In the genomic region with DNA sequence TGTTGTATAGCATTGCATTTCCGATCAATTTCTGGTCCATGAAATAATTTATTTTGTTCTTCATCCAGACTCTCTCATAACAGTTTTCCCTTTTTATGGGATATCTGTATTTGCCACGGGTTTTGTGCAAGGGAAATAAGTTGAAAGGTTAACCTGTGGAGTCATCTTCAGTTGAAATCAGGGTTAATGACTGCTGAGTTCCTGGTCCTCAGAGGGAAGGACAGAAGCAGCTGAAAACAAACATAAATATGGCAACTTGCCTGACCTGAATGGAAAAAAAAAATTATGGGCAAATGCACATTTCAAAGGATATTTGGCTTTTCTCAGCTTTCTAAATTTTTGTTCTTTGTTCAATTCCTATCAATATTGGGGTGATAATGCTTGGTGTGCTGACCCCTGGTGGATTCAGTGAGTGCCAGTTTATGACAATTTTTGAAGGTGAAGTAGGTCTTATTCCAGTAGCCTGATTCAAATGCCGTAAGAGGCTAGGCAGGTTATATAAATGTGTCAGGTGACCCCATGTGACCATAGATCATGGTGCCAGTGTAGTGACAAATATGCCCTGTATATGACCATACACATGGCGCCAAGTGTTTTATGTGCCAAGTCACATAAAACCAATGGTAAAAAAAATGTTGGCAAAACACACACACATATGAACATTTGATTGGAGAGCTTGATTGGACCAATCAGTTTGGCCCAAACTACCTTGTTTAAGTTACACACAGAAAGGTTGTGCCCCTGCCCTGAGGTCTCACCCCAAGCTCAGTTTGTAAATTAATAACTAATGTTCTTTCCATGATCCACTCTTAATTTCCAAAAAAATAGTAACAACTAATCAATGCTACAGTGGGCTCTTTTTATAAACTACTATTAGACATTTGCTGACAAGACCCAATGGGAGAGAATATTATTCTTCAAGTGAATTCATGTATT, we compare ENCODE assay signal across 9 cellular contexts. TPM values are rescaled to one million over a fixed set of nuclear protein-coding genes. Genes with fewer than 3 reads are reported as not detected.
DNase-seq lines count a peak whose midpoint lies in the region; ATAC-seq, FAIRE-seq and TF ChIP-seq lines count a peak whose summit lies in the region.
"Had no signal": no experiment of that assay in that cellular context is flagged by ENCODE, and none has a peak within 500 bp of the region (broad histone marks: within the 10 kb centered on the region; RNA-seq: fewer than 3 reads in every experiment).

No MANE protein-coding gene starts in this region.

- TF ChIP-seq CTCF in GM10266 (IDR thresholded peaks at IDR 0.05; ENCODE audit: control insufficient read depth, insufficient read depth, low read depth, missing control alignments) (peak; percentile 48), HepG2 (CRISPR knock-in tag; IDR thresholded peaks at IDR 0.05) (peak; percentile 59)

- H3K4me2 ChIP-seq in HepG2 (ENCODE audit: low read depth, low read length) = no peak overlapping the region

- no peak overlapping the region for H3K4me3 ChIP-seq in HepG2 (replicated peaks in 1 of 3; ENCODE audit: insufficient read depth in 1 of 3, low read depth in 2 of 3, low read length in 3 of 3)
- H3K4me3 ChIP-seq: SJSA1 had no signal

- H3K9me3 ChIP-seq in HepG2 (ENCODE audit: low read length) = no peaks in the 10 kb centered on the region
- H3K9me3 ChIP-seq: SJSA1 had no signal

- H3K27ac ChIP-seq in HepG2 (ENCODE audit: extremely low read length, insufficient read depth, low read length) = no peak overlapping the region
- H3K27ac ChIP-seq: SJSA1 had no signal

- H3K4me3 Mint-ChIP-seq in activated naive CD8-positive, alpha-beta T cell treated with anti-CD3 and anti-CD28 coated beads, Interleukin-2, amount 10 ng/mL, durations not matched to agents 7 days and 5 days = no peak overlapping the region
- H3K4me3 Mint-ChIP-seq in stimulated activated effector memory CD8-positive, alpha-beta T cell treated with anti-CD3 and anti-CD28 coated beads, Interleukin-12 subunit alpha, Interleukin-12 subunit beta, amount 100 ng/mL, for 72 hours = no peak overlapping the region

- H3K79me2 ChIP-seq in HepG2 (ENCODE audit: insufficient read depth, low read length) = no peaks in the 10 kb centered on the region

- no peak overlapping the region for H3K27ac Mint-ChIP-seq in activated naive CD8-positive, alpha-beta T cell treated with anti-CD3 and anti-CD28 coated beads, Interleukin-2, amount 10 ng/mL, durations not matched to agents 7 days and 5 days
- no peak overlapping the region for H3K27ac Mint-ChIP-seq in stimulated activated effector memory CD8-positive, alpha-beta T cell treated with anti-CD3 and anti-CD28 coated beads, Interleukin-12 subunit alpha, Interleukin-12 subunit beta, amount 100 ng/mL, for 72 hours

- H2AFZ ChIP-seq in HepG2 (ENCODE audit: low read length) = no peak overlapping the region

- peaks cover 18% of the 10 kb centered on the region for H3K27me3 Mint-ChIP-seq in activated naive CD8-positive, alpha-beta T cell treated with anti-CD3 and anti-CD28 coated beads, Interleukin-2, amount 10 ng/mL, durations not matched to agents 7 days and 5 days

- ATAC-seq in HG03565 (IDR thresholded peaks at IDR 0.05; ENCODE audit: unreplicated experiment) = peak; percentile 41
- peak; percentile 47 for ATAC-seq in activated naive CD8-positive, alpha-beta T cell treated with anti-CD3 and anti-CD28 coated beads, Interleukin-2, amount 10 ng/mL, durations not matched to agents 7 days and 5 days (ENCODE audit: low read depth)
- peak; percentile 83 for ATAC-seq in HepG2
- no peak for ATAC-seq in stimulated activated effector memory CD8-positive, alpha-beta T cell treated with anti-CD3 and anti-CD28 coated beads, Interleukin-12 subunit alpha, Interleukin-12 subunit beta, amount 100 ng/mL, for 72 hours
- no peak for ATAC-seq in HG03439 (IDR thresholded peaks at IDR 0.05; ENCODE audit: unreplicated experiment)

- 35% methylated on average over 4 of the region's 4 CpGs for WGBS in HepG2 (ENCODE audit: low lambda C conversion rate)

- H4K20me1 ChIP-seq in HepG2 (ENCODE audit: insufficient read depth, low read length) = no peaks in the 10 kb centered on the region

- TF ChIP-seq RAD21 in HepG2 (CRISPR knock-in tag; IDR thresholded peaks at IDR 0.05) = peak; percentile 39; the same call in 1 of the 2 replicates

- TF ChIP-seq EP300 in HepG2 (IDR thresholded peaks at IDR 0.05; ENCODE audit: low read depth in 2 of 2, low read length in 2 of 2) = no peak
- TF ChIP-seq EP300 in HepG2 (CRISPR knock-in tag; IDR thresholded peaks at IDR 0.05; ENCODE audit: borderline replicate concordance) = no peak

- H3K9ac ChIP-seq in HepG2 (ENCODE audit: insufficient read depth, low read depth, low read length) = no peak overlapping the region

- intact Hi-C loops in HepG2 (cut with micrococcal nuclease; ENCODE audit: unreplicated experiment) = loop anchor here (1.0 to 2.0 kb wide), 3 partner anchors 92 to 479 kb away; no protein-coding TSS in a partner anchor

- FAIRE-seq in HepG2 (lab: Jason Lieb, UNC) = peak; percentile 37

- H3K9me3 Mint-ChIP-seq in activated naive CD8-positive, alpha-beta T cell treated with anti-CD3 and anti-CD28 coated beads, Interleukin-2, amount 10 ng/mL, durations not matched to agents 7 days and 5 days = no peaks in the 10 kb centered on the region
- H3K9me3 Mint-ChIP-seq in stimulated activated effector memory CD8-positive, alpha-beta T cell treated with anti-CD3 and anti-CD28 coated beads, Interleukin-12 subunit alpha, Interleukin-12 subunit beta, amount 100 ng/mL, for 72 hours = no peaks in the 10 kb centered on the region

- H3K27me3 ChIP-seq in HepG2 (ENCODE audit: control insufficient read depth in 1 of 2, insufficient read depth in 2 of 2, low read length in 2 of 2) = no peaks in the 10 kb centered on the region

- CTCF ChIA-PET in HepG2 (lab: Yijun Ruan, JAX; ENCODE audit: low intra/inter-chr PET ratio, low total read pairs) = interaction anchor here (1.8 kb wide), 1 partner anchor 92 kb away, joined by 8 read pairs; no protein-coding TSS in a partner anchor

- no peaks in the 10 kb centered on the region for H3K36me3 ChIP-seq in HepG2 (replicated peaks in 1 of 2; ENCODE audit: control insufficient read depth in 1 of 2, insufficient read depth in 2 of 2, low read length in 2 of 2)
- H3K36me3 ChIP-seq: SJSA1 had no signal

- no peaks in the 10 kb centered on the region for H3K4me1 ChIP-seq in HepG2 (ENCODE audit: insufficient read depth, low read length)

- BruUV-seq in HepG2 (replicated peaks; lab: Mats Ljungman, UMichigan) = no TSS peak

- POLR2A ChIA-PET in activated naive CD8-positive, alpha-beta T cell treated with anti-CD3 and anti-CD28 coated beads, Interleukin-2, amount 10 ng/mL, durations not matched to agents 7 days and 5 days (lab: Charles Lee) = no interaction called here
- POLR2A ChIA-PET in HepG2 (lab: Yijun Ruan, JAX) = no interaction called here

- H3K4me1 Mint-ChIP-seq in activated naive CD8-positive, alpha-beta T cell treated with anti-CD3 and anti-CD28 coated beads, Interleukin-2, amount 10 ng/mL, durations not matched to agents 7 days and 5 days = no peaks in the 10 kb centered on the region
- no peaks in the 10 kb centered on the region for H3K4me1 Mint-ChIP-seq in stimulated activated effector memory CD8-positive, alpha-beta T cell treated with anti-CD3 and anti-CD28 coated beads, Interleukin-12 subunit alpha, Interleukin-12 subunit beta, amount 100 ng/mL, for 72 hours

- in situ Hi-C loops in HepG2 (cut with HindIII; ENCODE audit: extremely low pct_ligation_motif_present, low pct_unique_long_range_greater_than_20kb) = no loop called here

- no peak for TF ChIP-seq POLR2A in HepG2 (IDR thresholded peaks at IDR 0.05; ENCODE audit: insufficient read depth in 1 of 2, low read depth in 2 of 2, low read length in 2 of 2)

- DNase-seq in GM10266 (ENCODE audit: extremely low spot score) = peak; percentile 40
- no peak for DNase-seq in activated naive CD8-positive, alpha-beta T cell treated with anti-CD3 and anti-CD28 coated beads, Interleukin-2, amount 10 ng/mL, durations not matched to agents 7 days and 5 days
- DNase-seq in HepG2 (ENCODE audit: low spot score) = peak; percentile 44
- no peak for DNase-seq in stimulated activated effector memory CD8-positive, alpha-beta T cell treated with anti-CD3 and anti-CD28 coated beads, Interleukin-12 subunit alpha, Interleukin-12 subunit beta, amount 100 ng/mL, for 72 hours (ENCODE audit: low spot score in 2 of 2)
- no peak for DNase-seq in activated naive CD4-positive, alpha-beta T cell (lab: John Stamatoyannopoulos, UW)
- DNase-seq in central memory CD4-positive, alpha-beta T cell = no peak

- no peaks in the 10 kb centered on the region for H3K36me3 Mint-ChIP-seq in activated naive CD8-positive, alpha-beta T cell treated with anti-CD3 and anti-CD28 coated beads, Interleukin-2, amount 10 ng/mL, durations not matched to agents 7 days and 5 days
- no peaks in the 10 kb centered on the region for H3K36me3 Mint-ChIP-seq in stimulated activated effector memory CD8-positive, alpha-beta T cell treated with anti-CD3 and anti-CD28 coated beads, Interleukin-12 subunit alpha, Interleukin-12 subunit beta, amount 100 ng/mL, for 72 hours

TF ChIP-seq in HepG2, 621 proteins besides CTCF, POLR2A, EP300 and RAD21 (continues in another document):
- TF ChIP-seq SMC3 (IDR thresholded peaks at IDR 0.05; ENCODE audit: low read length) = peak; percentile 77

RNA-seq across cellular contexts. Expression of gene FAM124B, which starts 47.6 kb away (rescaled TPM):
- under 1 TPM; 0.17 to 0.34 TPM for total RNA-seq in activated naive CD8-positive, alpha-beta T cell treated with anti-CD3 and anti-CD28 coated beads, Interleukin-2, amount 10 ng/mL, durations not matched to agents 7 days and 5 days
- total RNA-seq in HepG2 (2016; rRNA removed; fragmentation: Illumina TruSeq; extraction: Trizol) = not detected in 2 replicates
- not detected in 2 replicates for total RNA-seq in HepG2 (2016; cell fraction: cytosol; rRNA removed; fragmentation: Illumina TruSeq; extraction: Trizol; ENCODE audit: low read depth)
- total RNA-seq in HepG2 (2016; cell fraction: insoluble cytoplasmic fraction; rRNA removed; fragmentation: Illumina TruSeq; extraction: Trizol) = not detected in 2 replicates
- not detected in 2 replicates for total RNA-seq in HepG2 (2016; cell fraction: membrane; rRNA removed; fragmentation: Illumina TruSeq; extraction: Trizol)
- total RNA-seq in HepG2 (2016; cell fraction: nucleus; rRNA removed; fragmentation: Illumina TruSeq; extraction: Trizol) = not detected in 2 replicates
- polyA plus RNA-seq in HepG2 (2011; rRNA removed) = not detected in 2 replicates
- not detected in 2 replicates for polyA plus RNA-seq in HepG2 (2011; cell fraction: cytosol; rRNA removed)
- not detected in 2 replicates for polyA plus RNA-seq in HepG2 (2011; cell fraction: nucleus; rRNA removed)
- not detected in 2 replicates for polyA plus RNA-seq in HepG2 (2012)
- not detected in 2 replicates for polyA plus RNA-seq in HepG2 (2016; cell fraction: cytosol; fragmentation: Illumina TruSeq; extraction: Trizol; ENCODE audit: low read depth)
- polyA plus RNA-seq in HepG2 (2016; cell fraction: insoluble cytoplasmic fraction; fragmentation: Illumina TruSeq; extraction: Trizol; ENCODE audit: low read depth) = not detected in 2 replicates
- not detected in 2 replicates for polyA plus RNA-seq in HepG2 (2016; cell fraction: membrane; fragmentation: Illumina TruSeq; extraction: Trizol; ENCODE audit: low read depth)
- polyA plus RNA-seq in HepG2 (2016; cell fraction: nucleus; fragmentation: Illumina TruSeq; extraction: Trizol; ENCODE audit: insufficient read depth, low read depth) = not detected in 2 replicates
- 0.09 TPM in 1 of 2 replicates, not detected in the other for polyA minus RNA-seq in HepG2 (2011; rRNA and poly(A)+ RNA removed; ENCODE audit: low replicate concordance)
- not detected in 2 replicates for polyA minus RNA-seq in HepG2 (2011; cell fraction: cytosol; rRNA and poly(A)+ RNA removed)
- polyA minus RNA-seq in HepG2 (2011; cell fraction: nucleus; rRNA and poly(A)+ RNA removed) = not detected in 2 replicates
- total RNA-seq: SJSA1 had no signal

Comparison
In these comparisons a context has a peak if more than half of its experiments do, and no peak if none do; other contexts are left out.
1. DNase-seq: peak in GM10266 (single experiment) and HepG2 (single experiment); none in activated naive CD8-positive, alpha-beta T cell treated with anti-CD3 and anti-CD28 coated beads, Interleukin-2, amount 10 ng/mL, durations not matched to agents 7 days and 5 days (single experiment), stimulated activated effector memory CD8-positive, alpha-beta T cell treated with anti-CD3 and anti-CD28 coated beads, Interleukin-12 subunit alpha, Interleukin-12 subunit beta, amount 100 ng/mL, for 72 hours (0 of 2), activated naive CD4-positive, alpha-beta T cell (0 of 4) and central memory CD4-positive, alpha-beta T cell (single experiment).
2. ATAC-seq: peak in HG03565 (single experiment), activated naive CD8-positive, alpha-beta T cell treated with anti-CD3 and anti-CD28 coated beads, Interleukin-2, amount 10 ng/mL, durations not matched to agents 7 days and 5 days (single experiment) and HepG2 (single experiment); none in stimulated activated effector memory CD8-positive, alpha-beta T cell treated with anti-CD3 and anti-CD28 coated beads, Interleukin-12 subunit alpha, Interleukin-12 subunit beta, amount 100 ng/mL, for 72 hours (single experiment) and HG03439 (single experiment).